ENCODE assay signal across 22 cellular contexts in the genomic region with DNA sequence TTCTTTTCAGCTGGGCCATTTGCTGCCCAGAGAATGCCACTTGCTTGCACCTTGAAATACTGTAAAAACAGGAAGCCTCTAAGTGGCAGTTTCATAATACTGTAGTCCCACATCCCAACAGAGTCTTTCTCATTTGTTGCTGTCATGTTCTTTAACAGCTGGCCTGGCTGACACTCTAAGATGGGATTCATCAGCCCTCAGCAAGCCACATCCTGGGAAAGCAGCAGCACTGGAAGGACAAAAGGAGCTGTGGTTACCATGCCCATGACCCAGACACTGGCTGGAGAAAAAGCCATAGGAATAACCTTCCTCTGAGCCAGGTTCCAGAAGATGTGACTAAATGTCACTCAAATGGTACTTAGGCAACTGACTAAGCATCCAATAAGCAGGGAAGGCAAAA.
"Had no signal": no experiment of that assay in that cellular context is flagged by ENCODE, and none has a peak within 500 bp of the region (broad histone marks: within the 10 kb centered on the region; RNA-seq: fewer than 3 reads in every experiment).

No MANE protein-coding gene starts in this region.

- H3K36me3 ChIP-seq: ascending aorta, brain microvascular endothelial cell, gastroesophageal sphincter, pancreas, prostate gland, tibial nerve had no signal

- H3K9me3 ChIP-seq: ascending aorta, gastroesophageal sphincter, pancreas, prostate gland, tibial nerve had no signal

- H3K27ac ChIP-seq: ascending aorta, brain microvascular endothelial cell, gastroesophageal sphincter, hepatocyte, pancreas, prostate gland, tibial nerve had no signal

- H3K4me3 ChIP-seq: ascending aorta, gastroesophageal sphincter, hepatocyte, pancreas, prostate gland, tibial nerve had no signal

- H3K4me1 ChIP-seq: ascending aorta, gastroesophageal sphincter, pancreas, prostate gland, tibial nerve had no signal

- ATAC-seq: activated CD4-positive, alpha-beta T cell treated with anti-CD3 and anti-CD28 coated beads for 36 hours; activated CD8-positive, alpha-beta T cell treated with anti-CD3 and anti-CD28 coated beads, Interleukin-2, amount 10 ng/mL, durations not matched to agents 7 days and 5 days; activated T-cell treated with anti-CD3 and anti-CD28 coated beads, Interleukin-2, amount 50 U/mL, for 72 hours; gastroesophageal sphincter; left cardiac atrium; left ventricle myocardium superior; naive thymus-derived CD4-positive, alpha-beta T cell; pancreas; sciatic nerve; WTC11 had no signal

- H3K4me2 ChIP-seq: hepatocyte had no signal

- H3K79me2 ChIP-seq: hepatocyte had no signal

- DNase-seq: activated CD4-positive, alpha-beta T cell treated with anti-CD3 and anti-CD28 coated beads for 36 hours; activated CD8-positive, alpha-beta T cell treated with anti-CD3 and anti-CD28 coated beads, Interleukin-2, amount 10 ng/mL, durations not matched to agents 7 days and 5 days; activated naive CD4-positive, alpha-beta T cell; activated T-cell treated with anti-CD3 and anti-CD28 coated beads for 4 hours; activated T-cell treated with anti-CD3 and anti-CD28 coated beads, Interleukin-2, amount 50 U/mL, for 72 hours; brain microvascular endothelial cell; cortex of kidney; islet precursor cell; left cardiac atrium; left ventricle myocardium superior; naive thymus-derived CD4-positive, alpha-beta T cell; nucleus accumbens; pancreas; stimulated activated naive CD4-positive, alpha-beta T cell treated with Interleukin-2 at 50 U/mL for 16 hours; T-helper 2 cell had no signal

- H3K27me3 ChIP-seq: ascending aorta, brain microvascular endothelial cell, gastroesophageal sphincter, hepatocyte, pancreas had no signal

- H2AFZ ChIP-seq: hepatocyte had no signal
